ENCODE assay signal across 8 cellular contexts in the genomic region with DNA sequence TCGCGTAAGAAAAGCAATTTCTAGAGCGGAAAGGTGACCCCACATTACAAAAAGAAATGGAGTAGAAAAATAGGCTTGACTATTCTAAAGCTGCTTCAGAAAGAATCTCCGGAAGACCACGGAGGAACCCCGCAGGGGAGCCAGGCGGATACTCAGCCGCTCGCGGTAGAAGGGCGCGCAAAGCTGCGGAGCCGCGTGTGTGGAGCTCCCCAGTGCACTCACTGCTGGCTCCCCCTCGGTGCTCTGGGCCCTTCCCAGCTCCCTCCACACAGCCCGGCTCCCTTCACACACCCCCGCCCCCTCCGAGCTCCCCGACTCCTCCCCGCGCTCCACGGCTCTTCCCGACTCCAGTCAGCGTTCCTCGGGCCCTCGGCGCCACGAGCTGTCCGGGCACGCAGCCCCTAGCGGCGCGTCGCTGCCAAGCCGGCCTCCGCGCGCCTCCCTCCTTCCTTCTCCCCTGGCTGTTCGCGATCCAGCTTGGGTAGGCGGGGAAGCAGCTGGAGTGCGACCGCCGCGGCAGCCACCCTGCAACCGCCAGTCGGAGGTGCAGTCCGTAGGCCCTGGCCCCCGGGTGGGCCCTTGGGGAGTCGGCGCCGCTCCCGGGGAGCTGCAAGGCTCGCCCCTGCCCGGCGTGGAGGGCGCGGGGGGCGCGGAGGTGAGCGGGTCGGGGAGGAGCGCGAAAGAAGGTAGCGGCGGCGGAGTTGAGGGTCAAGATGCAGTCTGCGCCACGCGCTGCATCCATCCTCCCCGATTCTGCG. TPM values are rescaled to one million over a fixed set of nuclear protein-coding genes. Genes with fewer than 3 reads are reported as not detected.
A peak's percentile ranks its signal among the peaks of the same experiment; 100 is the strongest.
DNase-seq lines count a peak whose midpoint lies in the region; TF ChIP-seq lines count a peak whose summit lies in the region.

A gene (plus strand): TSS at position 350 of the 758 bp plus-strand sequence. CDS start 13,343 bp downstream, outside the sequence.

- TF ChIP-seq CTCF in GM12873 (IDR thresholded peaks at IDR 0.05; ENCODE audit: insufficient read depth, low read depth, low read length, missing control alignments) = peak; percentile 48
- peak; percentile 51 for TF ChIP-seq CTCF in LNCaP clone FGC (IDR thresholded peaks at IDR 0.05; ENCODE audit: control insufficient read depth, extremely low read depth, insufficient read depth)

- DNase-seq in H4 (ENCODE audit: low spot score) (peak; percentile 92), LNCaP clone FGC (ENCODE audit: low read depth) (no peak), SKM-1 treated with dmso at 0.1 percent for 144 hours (lab: John Stamatoyannopoulos, UW; ENCODE audit: unreplicated experiment) (peak; percentile 75), dermis blood vessel endothelial cell (peak; percentile 94), left kidney (ENCODE audit: low read depth, low spot score) (peak; percentile 98), NCI-H128 (lab: John Stamatoyannopoulos, UW; ENCODE audit: unreplicated experiment) (no peak)
- DNase-seq in stimulated activated CD4-positive, alpha-beta T cell treated with anti-CD3 and anti-CD28 coated beads, Interleukin-1b, Interleukin-23, amount 100 ng/mL, for 48 hours = peak; percentile 36

- peak within 1 kb of the TSS; percentile 86 for H3K4me3 ChIP-seq in LNCaP clone FGC (ENCODE audit: low read depth, low read length)

RNA-seq across cellular contexts. Expression of the gene that starts here (rescaled TPM):
- total RNA-seq in H4 (2014; rRNA removed; shearing (Covaris generic)) = 5.8 and 9.0 TPM in 2 replicates
- 1.4 and 1.7 TPM in 2 replicates for total RNA-seq in dermis blood vessel endothelial cell

Comparison
In these comparisons a context has a peak if more than half of its experiments do, and no peak if none do; other contexts are left out.
1. DNase-seq: peak in H4 (single experiment), SKM-1 treated with dmso at 0.1 percent for 144 hours (single experiment), dermis blood vessel endothelial cell (single experiment), left kidney (single experiment) and stimulated activated CD4-positive, alpha-beta T cell treated with anti-CD3 and anti-CD28 coated beads, Interleukin-1b, Interleukin-23, amount 100 ng/mL, for 48 hours (single experiment); none in LNCaP clone FGC (single experiment) and NCI-H128 (single experiment).